18 cellular contexts compared by ENCODE assay signal in genomic region chr2:36973320-36973719, GRCh38. TPM values are rescaled to one million over a fixed set of nuclear protein-coding genes. Genes with fewer than 3 reads are reported as not detected.
DNase-seq lines count a peak whose midpoint lies in the region; ATAC-seq and TF ChIP-seq lines count a peak whose summit lies in the region.
"Had no signal": no experiment of that assay in that cellular context is flagged by ENCODE, and none has a peak within 500 bp of the region (broad histone marks: within the 10 kb centered on the region; RNA-seq: fewer than 3 reads in every experiment).

No MANE protein-coding gene starts in this region.

- intact Hi-C loops in left ventricle myocardium inferior (cut with micrococcal nuclease), result no loop called here
- intact Hi-C loops in Right ventricle myocardium inferior (cut with DNase I), result no loop called here
- intact Hi-C loops in right lobe of liver (cut with DNase I), result no loop called here
- intact Hi-C loops in activated CD8-positive, alpha-beta T cell treated with anti-CD3 and anti-CD28 coated beads for 36 hours (cut with micrococcal nuclease), result no loop called here

- peaks cover 2% of the 10 kb centered on the region for H3K36me3 Mint-ChIP-seq in activated CD8-positive, alpha-beta T cell treated with anti-CD3 and anti-CD28 coated beads for 36 hours (ENCODE audit: low read depth)

- no peak overlapping the region for H3K27ac Mint-ChIP-seq in activated CD8-positive, alpha-beta T cell treated with anti-CD3 and anti-CD28 coated beads for 36 hours
- H3K27ac Mint-ChIP-seq: CD4-positive, CD25-positive, alpha-beta regulatory T cell; HFFc6; IgD-negative memory B cell had no signal

- H3K27me3 ChIP-seq in left ventricle myocardium inferior (ENCODE audit: low read depth), result no peaks in the 10 kb centered on the region
- no peaks in the 10 kb centered on the region for H3K27me3 ChIP-seq in right lobe of liver

- H3K4me3 ChIP-seq in left ventricle myocardium inferior (no peak overlapping the region), right lobe of liver (no peak overlapping the region)
- H3K4me3 ChIP-seq: SK-N-MC had no signal

- H3K4me3 Mint-ChIP-seq in activated CD8-positive, alpha-beta T cell treated with anti-CD3 and anti-CD28 coated beads for 36 hours, result no peak overlapping the region
- H3K4me3 Mint-ChIP-seq: CD4-positive, CD25-positive, alpha-beta regulatory T cell; HFFc6; IgD-negative memory B cell had no signal

- H3K36me3 ChIP-seq in left ventricle myocardium inferior, result peaks cover under 1% of the 10 kb centered on the region
- no peaks in the 10 kb centered on the region for H3K36me3 ChIP-seq in right lobe of liver

- ATAC-seq in Right ventricle myocardium inferior, result no peak
- ATAC-seq in right lobe of liver, result peak in 3 of 4 donors; percentile 20 to 61 (median 54)
- ATAC-seq in HG03439 (IDR thresholded peaks at IDR 0.05; ENCODE audit: unreplicated experiment), result no peak
- no peak for ATAC-seq in activated CD8-positive, alpha-beta T cell treated with anti-CD3 and anti-CD28 coated beads for 36 hours
- ATAC-seq: Panc1 had no signal

- H3K27me3 Mint-ChIP-seq in activated CD8-positive, alpha-beta T cell treated with anti-CD3 and anti-CD28 coated beads for 36 hours, result no peaks in the 10 kb centered on the region
- H3K27me3 Mint-ChIP-seq: CD4-positive, CD25-positive, alpha-beta regulatory T cell; IgD-negative memory B cell had no signal

- POLR2A ChIA-PET in activated CD8-positive, alpha-beta T cell treated with anti-CD3 and anti-CD28 coated beads for 36 hours (lab: Charles Lee), result no interaction called here

- TF ChIP-seq CTCF in left ventricle myocardium inferior (IDR thresholded peaks at IDR 0.05; ENCODE audit: borderline replicate concordance) (no peak), right lobe of liver (IDR thresholded peaks at IDR 0.05) (no peak)
- no peak for TF ChIP-seq CTCF in activated CD8-positive, alpha-beta T cell treated with anti-CD3 and anti-CD28 coated beads for 36 hours (IDR thresholded peaks at IDR 0.05)

- peaks cover 2% of the 10 kb centered on the region for H3K9me3 Mint-ChIP-seq in activated CD8-positive, alpha-beta T cell treated with anti-CD3 and anti-CD28 coated beads for 36 hours
- H3K9me3 Mint-ChIP-seq: HFFc6, IgD-negative memory B cell had no signal

- no peak for TF ChIP-seq POLR2A in right lobe of liver (IDR thresholded peaks at IDR 0.05)

- H3K4me1 ChIP-seq in left ventricle myocardium inferior (peaks cover 17% of the 10 kb centered on the region), right lobe of liver (no peaks in the 10 kb centered on the region)

- CTCF ChIA-PET in activated CD8-positive, alpha-beta T cell treated with anti-CD3 and anti-CD28 coated beads for 36 hours (lab: Charles Lee), result no interaction called here

- peaks cover 3% of the 10 kb centered on the region for H3K9me3 ChIP-seq in left ventricle myocardium inferior (replicated peaks)
- H3K9me3 ChIP-seq in right lobe of liver, result no peaks in the 10 kb centered on the region

- DNase-seq in left ventricle myocardium inferior (no peak), Right ventricle myocardium inferior (ENCODE audit: missing footprints) (no peak), dermis blood vessel endothelial cell (peak; percentile 78), right lobe of liver (no peak)
- no peak for DNase-seq in activated CD4-positive, CD25-positive, alpha-beta regulatory T cell (lab: John Stamatoyannopoulos, UW)
- DNase-seq in activated CD8-positive, alpha-beta T cell treated with anti-CD3 and anti-CD28 coated beads for 36 hours, result no peak
- DNase-seq: Calu3; CD4-positive, CD25-positive, alpha-beta regulatory T cell; DMS53; HFFc6; NCI-H1417; NCI-H187 treated with DMSO at 0.1 percent for 48 hours; NCI-H446 treated with DMSO at 0.1 percent for 48 hours; NCI-H748 treated with DMSO at 0.1 percent for 48 hours had no signal

- WGBS in right lobe of liver (ENCODE audit: insufficient coverage, low coverage, low lambda C conversion rate, missing lambda C conversion rate), result 73% methylated on average over 2 of the region's 2 CpGs

- H3K4me1 Mint-ChIP-seq in activated CD8-positive, alpha-beta T cell treated with anti-CD3 and anti-CD28 coated beads for 36 hours (ENCODE audit: low read depth), result no peaks in the 10 kb centered on the region
- H3K4me1 Mint-ChIP-seq: IgD-negative memory B cell had no signal

- H3K27ac ChIP-seq in left ventricle myocardium inferior (replicated peaks), result peak overlapping the region; percentile 47
- H3K27ac ChIP-seq in right lobe of liver, result no peak overlapping the region
- H3K27ac ChIP-seq: SK-N-MC had no signal

RNA-seq across cellular contexts. Expression of gene STRN, which starts 7.0 kb away (rescaled TPM):
- total RNA-seq in left ventricle myocardium inferior (55.2 TPM), Right ventricle myocardium inferior (39.8 TPM), dermis blood vessel endothelial cell (24.7 and 52.0 TPM in 2 replicates), right lobe of liver (10 to 100 TPM in 2 of 6 experiments, 1 to 10 TPM in 4; 6.2 to 10.6 (median 8.2) TPM)
- 10 to 100 TPM; 24.0 to 25.9 TPM for total RNA-seq in activated CD8-positive, alpha-beta T cell treated with anti-CD3 and anti-CD28 coated beads for 36 hours

Comparison
In these comparisons a context has a peak if more than half of its experiments do, and no peak if none do; other contexts are left out.
1. ATAC-seq: peak in right lobe of liver (3 of 4); none in Right ventricle myocardium inferior (single experiment), HG03439 (single experiment) and activated CD8-positive, alpha-beta T cell treated with anti-CD3 and anti-CD28 coated beads for 36 hours (single experiment).